19 cellular contexts compared by ENCODE assay signal in genomic region chr20:24764825-24765224, GRCh38.
DNase-seq lines count a peak whose midpoint lies in the region; ATAC-seq and TF ChIP-seq lines count a peak whose summit lies in the region.
"Had no signal": no experiment of that assay in that cellular context is flagged by ENCODE, and none has a peak within 500 bp of the region (broad histone marks: within the 10 kb centered on the region; RNA-seq: fewer than 3 reads in every experiment).

No MANE protein-coding gene starts in this region.

- H3K36me3 ChIP-seq in BLaER1 treated with 17β-estradiol and CSF1 and Interleukin-3, amounts not matched to agents 10 nM and 100 nM, result peaks cover 0 to 3% (median 0%) of the 10 kb centered on the region in 11 experiments; a peak in 1 of 22 replicates
- H3K36me3 ChIP-seq in mucosa of descending colon (ENCODE audit: low read depth), result no peaks in the 10 kb centered on the region
- no peaks in the 10 kb centered on the region for H3K36me3 ChIP-seq in stomach
- H3K36me3 ChIP-seq: SJSA1 had no signal

- no peak for TF ChIP-seq EP300 in stomach (IDR thresholded peaks at IDR 0.05)

- WGBS in stomach, 5 donors, result 69 to 89% (median 81%) methylated on average over 9 of the region's 9 CpGs

- peaks cover 0 to 7% (median 0%) of the 10 kb centered on the region in 11 experiments; a peak in 1 of 22 replicates for H3K27me3 ChIP-seq in BLaER1 treated with 17β-estradiol and CSF1 and Interleukin-3, amounts not matched to agents 10 nM and 100 nM
- peaks cover 0 to 5% (median 0%) of the 10 kb centered on the region in 3 donors for H3K27me3 ChIP-seq in stomach
- H3K27me3 ChIP-seq: SJSA1 had no signal

- DNase-seq in choroid plexus epithelial cell (ENCODE audit: low read depth), result peak; percentile 25
- no peak for DNase-seq in mucosa of descending colon
- peak; percentile 20 for DNase-seq in stomach
- DNase-seq: Caco-2; CD4-positive, CD25-positive, alpha-beta regulatory T cell; EL; MV-4-11; NCI-H1417; NCI-H187 treated with DMSO at 0.1 percent for 48 hours; NCI-H446; NCI-H748 treated with DMSO at 0.1 percent for 48 hours; PC-3 had no signal

- no peak overlapping the region for H3K9ac ChIP-seq in BLaER1 treated with 17β-estradiol and CSF1 and Interleukin-3, amounts not matched to agents 10 nM and 100 nM

- H3K27ac ChIP-seq in BLaER1 treated with 17β-estradiol and CSF1 and Interleukin-3, amounts not matched to agents 10 nM and 100 nM, result peak overlapping the region in 3 of 11 experiments; percentile 56 to 76 (median 74); a peak in 3 of 22 replicates
- H3K27ac ChIP-seq in stomach, result no peak overlapping the region
- H3K27ac ChIP-seq: SJSA1 had no signal

- no peak for TF ChIP-seq POLR2A in stomach (IDR thresholded peaks at IDR 0.05)

- intact Hi-C loops in mucosa of descending colon (cut with DNase I, micrococcal nuclease) (no loop called here), stomach (cut with DNase I; ENCODE audit: low total_unique reads) (no loop called here)

- H3K4me3 ChIP-seq in BLaER1 treated with 17β-estradiol and CSF1 and Interleukin-3, amounts not matched to agents 10 nM and 100 nM, result no peak overlapping the region
- H3K4me3 ChIP-seq in choroid plexus epithelial cell (ENCODE audit: low read depth, low read length) (no peak overlapping the region), mucosa of descending colon (no peak overlapping the region), stomach (no peak overlapping the region)
- H3K4me3 ChIP-seq: K562, SJSA1 had no signal

- peaks cover 34 to 85% (median 76%) of the 10 kb centered on the region in 10 experiments for H3K4me1 ChIP-seq in BLaER1 treated with 17β-estradiol and CSF1 and Interleukin-3, amounts not matched to agents 10 nM and 100 nM
- H3K4me1 ChIP-seq in mucosa of descending colon (ENCODE audit: low read depth), result no peaks in the 10 kb centered on the region
- no peaks in the 10 kb centered on the region for H3K4me1 ChIP-seq in stomach
- H3K4me1 ChIP-seq: Caco-2 had no signal

- H3K9me3 ChIP-seq in BLaER1 treated with 17β-estradiol and CSF1 and Interleukin-3, amounts not matched to agents 10 nM and 100 nM (replicated peaks in 1 of 11), result peaks cover 9 to 15% (median 11%) of the 10 kb centered on the region in 11 experiments; a peak in 19 of 22 replicates
- H3K9me3 ChIP-seq in mucosa of descending colon (no peaks in the 10 kb centered on the region), stomach (peaks cover 0 to 6% (median 5%) of the 10 kb centered on the region in 4 donors)
- H3K9me3 ChIP-seq: SJSA1 had no signal

- H4K20me1 ChIP-seq in BLaER1 treated with 17β-estradiol and CSF1 and Interleukin-3, amounts not matched to agents 10 nM and 100 nM, result no peaks in the 10 kb centered on the region

- peak overlapping the region in 8 of 11 experiments; percentile 74 to 95 (median 88); a peak in 16 of 22 replicates for H3K4me2 ChIP-seq in BLaER1 treated with 17β-estradiol and CSF1 and Interleukin-3, amounts not matched to agents 10 nM and 100 nM

- ATAC-seq in mucosa of descending colon (peak; percentile 16), esophagus mucosa (no peak), HG03139 (IDR thresholded peaks at IDR 0.05; ENCODE audit: unreplicated experiment) (no peak), GM19463 (IDR thresholded peaks at IDR 0.05; ENCODE audit: unreplicated experiment) (no peak)
- ATAC-seq: HCT116, K562, PC-3 had no signal

- TF ChIP-seq CTCF in choroid plexus epithelial cell (conservative IDR thresholded peaks at IDR 0.05; ENCODE audit: low read depth, low read length) (no peak), mucosa of descending colon (IDR thresholded peaks at IDR 0.05) (no peak), stomach (IDR thresholded peaks at IDR 0.05) (no peak)

Comparison
In these comparisons a context has a peak if more than half of its experiments do, and no peak if none do; other contexts are left out.
1. DNase-seq: peak in choroid plexus epithelial cell (single experiment) and stomach (single experiment); none in mucosa of descending colon (0 of 3).